ENCODE assay signal across 20 cellular contexts in the genomic region with DNA sequence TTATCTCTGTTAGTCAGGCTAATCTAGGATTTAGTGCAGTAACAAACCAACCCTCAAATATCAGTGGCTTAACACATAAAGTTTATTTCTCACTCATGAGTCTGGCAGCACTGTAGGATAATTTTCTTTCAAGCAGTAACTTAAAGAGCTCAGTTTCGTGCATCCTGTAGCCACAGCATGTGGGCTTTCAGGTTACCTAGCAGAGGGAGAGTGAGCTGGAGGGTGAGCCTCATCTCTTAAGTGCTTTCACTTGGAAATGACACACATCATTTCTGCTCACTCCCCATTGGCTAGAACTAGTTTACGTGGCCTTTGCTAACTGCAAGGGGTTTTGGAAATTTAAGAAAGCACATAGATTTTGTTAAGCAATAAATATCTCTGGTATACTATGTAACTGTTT.
"Had no signal": no experiment of that assay in that cellular context is flagged by ENCODE, and none has a peak within 500 bp of the region (broad histone marks: within the 10 kb centered on the region; RNA-seq: fewer than 3 reads in every experiment).

No MANE protein-coding gene starts in this region.

- DNase-seq: cortex of kidney; dorsolateral prefrontal cortex; effector memory CD4-positive, alpha-beta T cell; esophagus squamous epithelium; foreskin fibroblast; kidney; left cardiac atrium; left ventricle myocardium inferior; lower lobe of right lung; naive B cell; occipital lobe; pancreas; right cardiac atrium; stimulated activated CD4-positive, alpha-beta T cell treated with anti-CD3 and anti-CD28 coated beads, Interleukin-4, amount 100 ng/mL, for 1 hour; stimulated activated CD8-positive, alpha-beta memory T cell treated with anti-CD3 and anti-CD28 coated beads, Interleukin-4, amount 100 ng/mL, for 48 hours; stomach; thyroid gland had no signal

- FAIRE-seq: kidney, pancreas, urothelium cell line had no signal

- H3K9me3 ChIP-seq: esophagus squamous epithelium, left ventricle myocardium inferior, lower lobe of right lung, pancreas, thyroid gland had no signal

- H3K36me3 ChIP-seq: esophagus squamous epithelium, left ventricle myocardium inferior, lower lobe of right lung, pancreas, stomach, thyroid gland had no signal

- H3K4me3 ChIP-seq: dorsolateral prefrontal cortex, esophagus squamous epithelium, left ventricle myocardium inferior, lower lobe of right lung, pancreas, stomach, thyroid gland had no signal

- H3K4me1 ChIP-seq: pancreas had no signal

- ATAC-seq: left cardiac atrium; lower lobe of right lung; pancreas; right cardiac atrium; stimulated activated memory B cell treated with anti-CD40 and anti-IgM and Interleukin-4, amounts not matched to agents 10 μg/mL and 1 μg/mL and 100 μg/mL, for 72 hours had no signal

- H3K27ac ChIP-seq: dorsolateral prefrontal cortex, epithelial cell of prostate, esophagus squamous epithelium, left ventricle myocardium inferior, lower lobe of right lung, pancreas, thyroid gland had no signal

- H3K27me3 ChIP-seq: dorsolateral prefrontal cortex, esophagus squamous epithelium, pancreas, stomach, thyroid gland had no signal
